1 cellular context compared by ENCODE assay signal in genomic region chr2:128752691-128753263, GRCh38.
TF ChIP-seq lines count a peak whose summit lies in the region.

No MANE protein-coding gene starts in this region.

TF ChIP-seq in H1, 55 proteins besides CTCF, POLR2A, EP300 and RAD21 (continued from another document):
- TF ChIP-seq ATF3 (IDR thresholded peaks at IDR 0.05; ENCODE audit: insufficient read depth, low read depth, low read length) (no peak), KDM1A (IDR thresholded peaks at IDR 0.05; ENCODE audit: borderline replicate concordance, low read length) (no peak)
